In genomic region chr5:78624992-78625391, GRCh38 we compare ENCODE assay signal across 28 cellular contexts.
"Had no signal": no experiment of that assay in that cellular context is flagged by ENCODE, and none has a peak within 500 bp of the region (broad histone marks: within the 10 kb centered on the region; RNA-seq: fewer than 3 reads in every experiment).

No MANE protein-coding gene starts in this region.

- H2AFZ ChIP-seq: parathyroid adenoma had no signal

- H3K9me3 ChIP-seq: colonic mucosa, neutrophil, transverse colon had no signal

- H3K4me1 ChIP-seq: colonic mucosa, foreskin keratinocyte, parathyroid adenoma had no signal

- H3K27me3 Mint-ChIP-seq: stimulated activated naive B cell treated with anti-CD40 and anti-IgM and Interleukin-4, amounts not matched to agents 10 μg/mL and 1 μg/mL and 100 μg/mL, for 72 hours; stimulated activated naive CD8-positive, alpha-beta T cell treated with anti-CD3 and anti-CD28 coated beads, Interleukin-15, Interleukin-2, amounts not matched to agents 100 ng/mL and 50 ng/mL, for 24 hours had no signal

- H3K27ac ChIP-seq: colonic mucosa, foreskin keratinocyte, heart right ventricle, left lung, neutrophil, parathyroid adenoma, skin epidermis, spleen, suprapubic skin had no signal

- H3K36me3 ChIP-seq: colonic mucosa, neutrophil, right atrium auricular region, suprapubic skin had no signal

- ATAC-seq: foreskin keratinocyte; gastroesophageal sphincter; left lung; mucosa of descending colon; naive thymus-derived CD4-positive, alpha-beta T cell; stimulated activated naive B cell treated with anti-CD40 and anti-IgM and Interleukin-4, amounts not matched to agents 10 μg/mL and 1 μg/mL and 100 μg/mL, for 72 hours had no signal

- H3K27me3 ChIP-seq: colonic mucosa, esophagus muscularis mucosa, foreskin keratinocyte, gastroesophageal sphincter, heart right ventricle, left lung, right atrium auricular region, suprapubic skin, transverse colon had no signal

- DNase-seq: colonic mucosa; effector CD8-positive, alpha-beta T cell; foreskin keratinocyte; heart right ventricle; hippocampal formation; left cardiac atrium; left lung; mesenchymal stem cell; mucosa of descending colon; naive thymus-derived CD4-positive, alpha-beta T cell; spleen; stimulated activated CD4-positive, alpha-beta T cell treated with anti-CD3 and anti-CD28 coated beads, Interleukin-4, amount 100 ng/mL, for 4 hours; stimulated activated naive B cell treated with anti-CD40 and anti-IgM and Interleukin-4, amounts not matched to agents 10 μg/mL and 1 μg/mL and 100 μg/mL, for 72 hours; transverse colon had no signal

- H3K4me1 Mint-ChIP-seq: central memory CD8-positive, alpha-beta T cell had no signal

- H3K4me3 Mint-ChIP-seq: central memory CD8-positive, alpha-beta T cell; dendritic cell treated with granulocyte-macrophage colony-stimulating factor and Interleukin-4, amounts not matched to agents 40 ng/mL and 50 ng/mL, for 4 days; mesothelial cell of epicardium; naive thymus-derived CD4-positive, alpha-beta T cell; stimulated activated naive B cell treated with anti-CD40 and anti-IgM and Interleukin-4, amounts not matched to agents 10 μg/mL and 1 μg/mL and 100 μg/mL, for 72 hours; stimulated activated naive CD8-positive, alpha-beta T cell treated with anti-CD3 and anti-CD28 coated beads, Interleukin-15, Interleukin-2, amounts not matched to agents 100 ng/mL and 50 ng/mL, for 24 hours had no signal

- H3K9me3 Mint-ChIP-seq: central memory CD8-positive, alpha-beta T cell; dendritic cell treated with granulocyte-macrophage colony-stimulating factor and Interleukin-4, amounts not matched to agents 40 ng/mL and 50 ng/mL, for 4 days; stimulated activated naive B cell treated with anti-CD40 and anti-IgM and Interleukin-4, amounts not matched to agents 10 μg/mL and 1 μg/mL and 100 μg/mL, for 72 hours; stimulated activated naive CD8-positive, alpha-beta T cell treated with anti-CD3 and anti-CD28 coated beads, Interleukin-15, Interleukin-2, amounts not matched to agents 100 ng/mL and 50 ng/mL, for 24 hours had no signal

- FAIRE-seq: endothelial cell of umbilical vein, islet of Langerhans had no signal

- H3K4me3 ChIP-seq: colonic mucosa, esophagus muscularis mucosa, gastroesophageal sphincter, heart right ventricle, left lung, mucosa of descending colon, right atrium auricular region, skin epidermis, spleen, suprapubic skin, transverse colon had no signal

- H3K27ac Mint-ChIP-seq: dendritic cell treated with granulocyte-macrophage colony-stimulating factor and Interleukin-4, amounts not matched to agents 40 ng/mL and 50 ng/mL, for 4 days; naive thymus-derived CD4-positive, alpha-beta T cell; progenitor cell of endocrine pancreas; stimulated activated naive B cell treated with anti-CD40 and anti-IgM and Interleukin-4, amounts not matched to agents 10 μg/mL and 1 μg/mL and 100 μg/mL, for 72 hours; stimulated activated naive CD8-positive, alpha-beta T cell treated with anti-CD3 and anti-CD28 coated beads, Interleukin-15, Interleukin-2, amounts not matched to agents 100 ng/mL and 50 ng/mL, for 24 hours had no signal

- H3K9ac ChIP-seq: parathyroid adenoma had no signal
